13 cellular contexts compared by ENCODE assay signal in genomic region chr3:112357888-112358287, GRCh38. TPM values are rescaled to one million over a fixed set of nuclear protein-coding genes. Genes with fewer than 3 reads are reported as not detected.
DNase-seq lines count a peak whose midpoint lies in the region; ATAC-seq, FAIRE-seq and TF ChIP-seq lines count a peak whose summit lies in the region.
"Had no signal": no experiment of that assay in that cellular context is flagged by ENCODE, and none has a peak within 500 bp of the region (broad histone marks: within the 10 kb centered on the region; RNA-seq: fewer than 3 reads in every experiment).

No MANE protein-coding gene starts in this region.

- H3K4me3 Mint-ChIP-seq in activated CD4-positive, alpha-beta T cell treated with anti-CD3 and anti-CD28 coated beads for 36 hours = peak overlapping the region; percentile 54
- H3K4me3 Mint-ChIP-seq in central memory CD8-positive, alpha-beta T cell = peak overlapping the region; percentile 47
- H3K4me3 Mint-ChIP-seq in mesothelial cell of epicardium = no peak overlapping the region

- H3K27ac ChIP-seq in sigmoid colon = peak overlapping the region in 3 of 4 donors; percentile 21 to 64 (median 57)
- peak overlapping the region in 1 of 2 donors; percentile 1 for H3K27ac ChIP-seq in small intestine (ENCODE audit: low read depth in 1 of 2, low read length in 1 of 2)

- no peaks in the 10 kb centered on the region for H3K27me3 Mint-ChIP-seq in activated CD4-positive, alpha-beta T cell treated with anti-CD3 and anti-CD28 coated beads for 36 hours
- H3K27me3 Mint-ChIP-seq in central memory CD8-positive, alpha-beta T cell = no peaks in the 10 kb centered on the region
- H3K27me3 Mint-ChIP-seq in mesothelial cell of epicardium (ENCODE audit: low read depth) = no peaks in the 10 kb centered on the region

- H3K4me1 ChIP-seq in sigmoid colon = peaks cover 0 to 16% (median 6%) of the 10 kb centered on the region in 4 donors
- H3K4me1 ChIP-seq in small intestine (ENCODE audit: control insufficient read depth in 2 of 2, insufficient read depth in 1 of 2, low read depth in 1 of 2, low read length in 1 of 2) = peaks cover 0 to 2% of the 10 kb centered on the region in 2 donors

- H3K36me3 ChIP-seq in sigmoid colon (no peaks in the 10 kb centered on the region), small intestine (ENCODE audit: control insufficient read depth in 2 of 2, insufficient read depth in 2 of 2, low read length in 2 of 2) (no peaks in the 10 kb centered on the region)

- CTCF ChIA-PET in activated CD4-positive, alpha-beta T cell treated with anti-CD3 and anti-CD28 coated beads for 36 hours (lab: Charles Lee) = interaction anchor here (0.5 kb wide), 1 partner anchor 30 kb away, joined by 3 read pairs; no protein-coding TSS in a partner anchor

- H3K4me3 ChIP-seq in sigmoid colon (no peak overlapping the region), small intestine (ENCODE audit: low read depth in 1 of 2, low read length in 2 of 2) (no peak overlapping the region)
- H3K4me3 ChIP-seq: dorsolateral prefrontal cortex had no signal

- H3K27me3 ChIP-seq in sigmoid colon (no peaks in the 10 kb centered on the region), small intestine (ENCODE audit: control insufficient read depth in 2 of 2, insufficient read depth in 2 of 2, low read length in 2 of 2) (no peaks in the 10 kb centered on the region)
- H3K27me3 ChIP-seq: dorsolateral prefrontal cortex had no signal

- peak; percentile 65 for DNase-seq in activated CD4-positive, alpha-beta T cell treated with anti-CD3 and anti-CD28 coated beads for 36 hours
- no peak for DNase-seq in central memory CD8-positive, alpha-beta T cell (ENCODE audit: low spot score in 2 of 2)
- no peak for DNase-seq in sigmoid colon
- no peak for DNase-seq in GM19240 (ENCODE audit: insufficient read length, low spot score)
- DNase-seq in NCI-H748 (lab: John Stamatoyannopoulos, UW; ENCODE audit: unreplicated experiment) = no peak
- no peak for DNase-seq in small intestine
- no peak for DNase-seq in mesothelial cell of epicardium (ENCODE audit: low spot score in 2 of 2, unreplicated experiment in 2 of 2)
- DNase-seq: activated CD8-positive, alpha-beta memory T cell treated with anti-CD3 and anti-CD28 coated beads for 24 hours; DND-41; dorsolateral prefrontal cortex; NCI-H1694; RPMI8226 had no signal

- TF ChIP-seq POLR2A in sigmoid colon (IDR thresholded peaks at IDR 0.05) = no peak

- ATAC-seq in GM19023 (IDR thresholded peaks at IDR 0.05; ENCODE audit: unreplicated experiment) = peak; percentile 33
- ATAC-seq in activated CD4-positive, alpha-beta T cell treated with anti-CD3 and anti-CD28 coated beads for 36 hours = peak; percentile 75
- ATAC-seq in central memory CD8-positive, alpha-beta T cell (replicated peaks; ENCODE audit: extremely low read depth, poor library complexity, severe bottlenecking) = peak; percentile 85

- H3K36me3 Mint-ChIP-seq in activated CD4-positive, alpha-beta T cell treated with anti-CD3 and anti-CD28 coated beads for 36 hours (ENCODE audit: low read depth) = peaks cover 49% of the 10 kb centered on the region
- no peaks in the 10 kb centered on the region for H3K36me3 Mint-ChIP-seq in central memory CD8-positive, alpha-beta T cell (ENCODE audit: insufficient read depth)
- H3K36me3 Mint-ChIP-seq in mesothelial cell of epicardium = peaks cover 23% of the 10 kb centered on the region

- H3K9me3 ChIP-seq in sigmoid colon (no peaks in the 10 kb centered on the region), small intestine (ENCODE audit: control insufficient read depth, low read depth) (no peaks in the 10 kb centered on the region)

- H3K27ac Mint-ChIP-seq in activated CD4-positive, alpha-beta T cell treated with anti-CD3 and anti-CD28 coated beads for 36 hours = peak overlapping the region; percentile 68
- no peak overlapping the region for H3K27ac Mint-ChIP-seq in central memory CD8-positive, alpha-beta T cell (ENCODE audit: low read depth)
- H3K27ac Mint-ChIP-seq in mesothelial cell of epicardium = no peak overlapping the region

- POLR2A ChIA-PET in activated CD4-positive, alpha-beta T cell treated with anti-CD3 and anti-CD28 coated beads for 36 hours (lab: Charles Lee) = interaction anchor here (1.7 kb wide), 1 partner anchor 48 kb away, joined by 10 read pairs; no protein-coding TSS in a partner anchor

- 88 to 94% methylated on average over 6 of the region's 6 CpGs for WGBS in sigmoid colon, 2 donors
- 81 to 91% (median 89%) methylated on average over 6 of the region's 6 CpGs for WGBS in small intestine, 3 donors

- H3K9me3 Mint-ChIP-seq in activated CD4-positive, alpha-beta T cell treated with anti-CD3 and anti-CD28 coated beads for 36 hours (ENCODE audit: low read depth) = no peaks in the 10 kb centered on the region
- H3K9me3 Mint-ChIP-seq in central memory CD8-positive, alpha-beta T cell = no peaks in the 10 kb centered on the region
- no peaks in the 10 kb centered on the region for H3K9me3 Mint-ChIP-seq in mesothelial cell of epicardium

- intact Hi-C loops in activated CD4-positive, alpha-beta T cell treated with anti-CD3 and anti-CD28 coated beads for 36 hours (cut with DNase I, micrococcal nuclease) = loop anchor here (1.0 to 5.0 kb wide), 2 partner anchors 20 to 34 kb away; no protein-coding TSS in a partner anchor
- intact Hi-C loops in sigmoid colon (cut with DNase I) = no loop called here

- FAIRE-seq in small intestine (lab: Jason Lieb, UNC) = no peak

- TF ChIP-seq EP300 in sigmoid colon (IDR thresholded peaks at IDR 0.05) = no peak

- TF ChIP-seq CTCF in sigmoid colon (IDR thresholded peaks at IDR 0.05) (no peak), mesothelial cell of epicardium (IDR thresholded peaks at IDR 0.05; ENCODE audit: unreplicated experiment) (no peak)

- H3K4me1 Mint-ChIP-seq in activated CD4-positive, alpha-beta T cell treated with anti-CD3 and anti-CD28 coated beads for 36 hours = peaks cover 29% of the 10 kb centered on the region
- H3K4me1 Mint-ChIP-seq in central memory CD8-positive, alpha-beta T cell = peaks cover 10% of the 10 kb centered on the region
- H3K4me1 Mint-ChIP-seq in mesothelial cell of epicardium = no peaks in the 10 kb centered on the region

RNA-seq across cellular contexts. Expression of gene CD200, which starts 24.9 kb away (rescaled TPM):
- 10 to 100 TPM; 30.2 to 42.3 TPM for total RNA-seq in activated CD4-positive, alpha-beta T cell treated with anti-CD3 and anti-CD28 coated beads for 36 hours
- 10 to 100 TPM in 1 of 4 donors, 1 to 10 TPM in 3; 4.4 to 13.0 (median 4.8) TPM for total RNA-seq in sigmoid colon
- 1 to 10 TPM; 1.2 to 9.6 (median 2.4) TPM for polyA plus RNA-seq in sigmoid colon
- polyA plus RNA-seq in small intestine = 1 to 10 TPM in 2 of 3 donors, not detected in 1; 1.1 to 7.9 TPM
- total RNA-seq in mesothelial cell of epicardium = 25.7 to 26.6 TPM (median 25.9 TPM) in 3 replicates

Comparison
In these comparisons a context has a peak if more than half of its experiments do, and no peak if none do; other contexts are left out.
1. ATAC-seq: peak in every context shown above with its lines; median percentile 85 in central memory CD8-positive, alpha-beta T cell; 75 in activated CD4-positive, alpha-beta T cell treated with anti-CD3 and anti-CD28 coated beads for 36 hours; 33 in GM19023.